17 cellular contexts compared by ENCODE assay signal in genomic region chr5:31770157-31770556, GRCh38.
"Had no signal": no experiment of that assay in that cellular context is flagged by ENCODE, and none has a peak within 500 bp of the region (broad histone marks: within the 10 kb centered on the region; RNA-seq: fewer than 3 reads in every experiment).

No MANE protein-coding gene starts in this region.

- H3K4me3 Mint-ChIP-seq: activated B cell treated with CpG ODN at 0.5 μM for 24 hours; activated CD4-positive, alpha-beta memory T cell treated with anti-CD3 and anti-CD28 coated beads, Interleukin-2, amount 10 ng/mL, durations not matched to agents 7 days and 5 days; activated CD8-positive, alpha-beta memory T cell treated with anti-CD3 and anti-CD28 coated beads, Interleukin-2, amount 10 ng/mL, durations not matched to agents 7 days and 5 days; activated naive CD8-positive, alpha-beta T cell treated with anti-CD3 and anti-CD28 coated beads, Interleukin-2, amount 10 ng/mL, durations not matched to agents 7 days and 5 days had no signal

- H3K36me3 ChIP-seq: lower lobe of right lung, prostate gland, tibial artery had no signal

- DNase-seq: activated B cell treated with CpG ODN at 0.5 μM for 24 hours; activated CD4-positive, alpha-beta memory T cell treated with anti-CD3 and anti-CD28 coated beads, Interleukin-2, amount 10 ng/mL, durations not matched to agents 7 days and 5 days; activated CD4-positive, alpha-beta T cell treated with anti-CD3 and anti-CD28 coated beads for 48 hours; activated CD8-positive, alpha-beta memory T cell treated with anti-CD3 and anti-CD28 coated beads, Interleukin-2, amount 10 ng/mL, durations not matched to agents 7 days and 5 days; activated naive CD4-positive, alpha-beta T cell treated with Interleukin-2 at 50 U/mL for 16 hours; activated naive CD8-positive, alpha-beta T cell treated with anti-CD3 and anti-CD28 coated beads, Interleukin-2, amount 10 ng/mL, durations not matched to agents 7 days and 5 days; body of pancreas; central memory CD4-positive, alpha-beta T cell; dorsolateral prefrontal cortex; foreskin keratinocyte; lower lobe of right lung; right cardiac atrium; stimulated activated naive CD8-positive, alpha-beta T cell treated with anti-CD3 and anti-CD28 coated beads, Interleukin-15, Interleukin-2, amounts not matched to agents 100 U/mL and 50 U/mL, for 24 hours; substantia nigra; tibial artery had no signal

- H3K4me3 ChIP-seq: body of pancreas, lower lobe of right lung, prostate gland, tibial artery had no signal

- H3K36me3 Mint-ChIP-seq: activated CD8-positive, alpha-beta memory T cell treated with anti-CD3 and anti-CD28 coated beads, Interleukin-2, amount 10 ng/mL, durations not matched to agents 7 days and 5 days; activated naive CD8-positive, alpha-beta T cell treated with anti-CD3 and anti-CD28 coated beads, Interleukin-2, amount 10 ng/mL, durations not matched to agents 7 days and 5 days had no signal

- FAIRE-seq: colon had no signal

- H3K9me3 Mint-ChIP-seq: activated B cell treated with CpG ODN at 0.5 μM for 24 hours; activated CD4-positive, alpha-beta memory T cell treated with anti-CD3 and anti-CD28 coated beads, Interleukin-2, amount 10 ng/mL, durations not matched to agents 7 days and 5 days; activated naive CD8-positive, alpha-beta T cell treated with anti-CD3 and anti-CD28 coated beads, Interleukin-2, amount 10 ng/mL, durations not matched to agents 7 days and 5 days had no signal

- H3K27ac Mint-ChIP-seq: activated B cell treated with CpG ODN at 0.5 μM for 24 hours; activated CD4-positive, alpha-beta memory T cell treated with anti-CD3 and anti-CD28 coated beads, Interleukin-2, amount 10 ng/mL, durations not matched to agents 7 days and 5 days; activated CD8-positive, alpha-beta memory T cell treated with anti-CD3 and anti-CD28 coated beads, Interleukin-2, amount 10 ng/mL, durations not matched to agents 7 days and 5 days; activated naive CD8-positive, alpha-beta T cell treated with anti-CD3 and anti-CD28 coated beads, Interleukin-2, amount 10 ng/mL, durations not matched to agents 7 days and 5 days had no signal

- H3K27me3 Mint-ChIP-seq: activated B cell treated with CpG ODN at 0.5 μM for 24 hours; activated CD4-positive, alpha-beta memory T cell treated with anti-CD3 and anti-CD28 coated beads, Interleukin-2, amount 10 ng/mL, durations not matched to agents 7 days and 5 days; activated CD8-positive, alpha-beta memory T cell treated with anti-CD3 and anti-CD28 coated beads, Interleukin-2, amount 10 ng/mL, durations not matched to agents 7 days and 5 days; activated naive CD8-positive, alpha-beta T cell treated with anti-CD3 and anti-CD28 coated beads, Interleukin-2, amount 10 ng/mL, durations not matched to agents 7 days and 5 days had no signal

- H3K27me3 ChIP-seq: body of pancreas, dorsolateral prefrontal cortex, tibial artery had no signal

- H3K4me1 Mint-ChIP-seq: activated CD8-positive, alpha-beta memory T cell treated with anti-CD3 and anti-CD28 coated beads, Interleukin-2, amount 10 ng/mL, durations not matched to agents 7 days and 5 days; activated naive CD8-positive, alpha-beta T cell treated with anti-CD3 and anti-CD28 coated beads, Interleukin-2, amount 10 ng/mL, durations not matched to agents 7 days and 5 days had no signal

- H3K4me1 ChIP-seq: body of pancreas, foreskin keratinocyte, prostate gland had no signal

- H3K9me3 ChIP-seq: body of pancreas, lower lobe of right lung, prostate gland, tibial artery had no signal

- ATAC-seq: activated CD8-positive, alpha-beta memory T cell treated with anti-CD3 and anti-CD28 coated beads, Interleukin-2, amount 10 ng/mL, durations not matched to agents 7 days and 5 days; body of pancreas; foreskin keratinocyte; lower lobe of right lung; right cardiac atrium; stimulated activated naive CD8-positive, alpha-beta T cell treated with anti-CD3 and anti-CD28 coated beads, Interleukin-15, Interleukin-2, amounts not matched to agents 100 U/mL and 50 U/mL, for 24 hours had no signal

- H3K27ac ChIP-seq: body of pancreas, foreskin keratinocyte, lower lobe of right lung, prostate gland, tibial artery had no signal
